30 cellular contexts compared by ENCODE assay signal in the genomic region with DNA sequence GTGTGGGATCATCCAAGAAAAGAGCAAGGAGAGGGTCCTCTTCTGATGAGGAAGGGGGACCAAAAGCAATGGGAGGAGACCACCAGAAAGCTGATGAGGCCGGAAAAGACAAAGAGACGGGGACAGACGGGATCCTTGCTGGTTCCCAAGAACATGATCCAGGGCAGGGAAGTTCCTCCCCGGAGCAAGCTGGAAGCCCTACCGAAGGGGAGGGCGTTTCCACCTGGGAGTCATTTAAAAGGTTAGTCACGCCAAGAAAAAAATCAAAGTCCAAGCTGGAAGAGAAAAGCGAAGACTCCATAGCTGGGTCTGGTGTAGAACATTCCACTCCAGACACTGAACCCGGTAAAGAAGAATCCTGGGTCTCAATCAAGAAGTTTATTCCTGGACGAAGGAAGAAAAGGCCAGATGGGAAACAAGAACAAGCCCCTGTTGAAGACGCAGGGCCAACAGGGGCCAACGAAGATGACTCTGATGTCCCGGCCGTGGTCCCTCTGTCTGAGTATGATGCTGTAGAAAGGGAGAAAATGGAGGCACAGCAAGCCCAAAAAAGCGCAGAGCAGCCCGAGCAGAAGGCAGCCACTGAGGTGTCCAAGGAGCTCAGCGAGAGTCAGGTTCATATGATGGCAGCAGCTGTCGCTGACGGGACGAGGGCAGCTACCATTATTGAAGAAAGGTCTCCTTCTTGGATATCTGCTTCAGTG.
"Had no signal": no experiment of that assay in that cellular context is flagged by ENCODE, and none has a peak within 500 bp of the region (broad histone marks: within the 10 kb centered on the region; RNA-seq: fewer than 3 reads in every experiment).

No MANE protein-coding gene starts in this region.

- H3K9me3 ChIP-seq: neutrophil, pancreas, right atrium auricular region, testis, tibial artery, upper lobe of left lung had no signal

- H3K9me3 Mint-ChIP-seq: immature natural killer cell; memory B cell; naive thymus-derived CD8-positive, alpha-beta T cell; stimulated activated memory B cell treated with anti-CD40 and anti-IgM and Interleukin-4, amounts not matched to agents 10 μg/mL and 1 μg/mL and 100 μg/mL, for 72 hours had no signal

- H3K4me3 Mint-ChIP-seq: immature natural killer cell; memory B cell; naive thymus-derived CD8-positive, alpha-beta T cell; nephron progenitor cell; stimulated activated memory B cell treated with anti-CD40 and anti-IgM and Interleukin-4, amounts not matched to agents 10 μg/mL and 1 μg/mL and 100 μg/mL, for 72 hours had no signal

- H3K4me1 ChIP-seq: pancreas, right atrium auricular region, testis, tibial artery had no signal

- FAIRE-seq: colon, keratinocyte, pancreas, urothelium cell line had no signal

- H3K4me3 ChIP-seq: dorsolateral prefrontal cortex, lung, pancreas, right atrium auricular region, testis, tibial artery, upper lobe of left lung had no signal

- H3K4me1 Mint-ChIP-seq: immature natural killer cell; memory B cell; naive thymus-derived CD8-positive, alpha-beta T cell; stimulated activated memory B cell treated with anti-CD40 and anti-IgM and Interleukin-4, amounts not matched to agents 10 μg/mL and 1 μg/mL and 100 μg/mL, for 72 hours had no signal

- ATAC-seq: esophagus mucosa; left lobe of liver; naive thymus-derived CD8-positive, alpha-beta T cell; pancreas; sciatic nerve; stimulated activated memory B cell treated with anti-CD40 and anti-IgM and Interleukin-4, amounts not matched to agents 10 μg/mL and 1 μg/mL and 100 μg/mL, for 72 hours; stimulated activated naive CD8-positive, alpha-beta T cell treated with anti-CD3 and anti-CD28 coated beads, Interleukin-15, Interleukin-2, amounts not matched to agents 100 U/mL and 50 U/mL, for 24 hours had no signal

- H3K27me3 Mint-ChIP-seq: naive thymus-derived CD8-positive, alpha-beta T cell had no signal

- DNase-seq: caudate nucleus; cerebellar nuclear complex; dorsolateral prefrontal cortex; effector CD4-positive, alpha-beta T cell; foreskin fibroblast; hypothalamus; immature natural killer cell; midbrain; naive thymus-derived CD8-positive, alpha-beta T cell; nephron progenitor cell; pancreas; stimulated activated CD4-positive, alpha-beta T cell treated with anti-CD3 and anti-CD28 coated beads, Interleukin-2, amount 100 ng/mL, for 24 hours; stimulated activated CD4-positive, alpha-beta T cell treated with anti-CD3 and anti-CD28 coated beads, Interleukin-4, amount 100 ng/mL, for 24 hours; stimulated activated naive CD8-positive, alpha-beta T cell treated with anti-CD3 and anti-CD28 coated beads, Interleukin-15, Interleukin-2, amounts not matched to agents 100 U/mL and 50 U/mL, for 24 hours; testis; tibial artery had no signal

- H3K27ac Mint-ChIP-seq: memory B cell; progenitor cell of endocrine pancreas; stimulated activated memory B cell treated with anti-CD40 and anti-IgM and Interleukin-4, amounts not matched to agents 10 μg/mL and 1 μg/mL and 100 μg/mL, for 72 hours had no signal

- H3K36me3 ChIP-seq: neutrophil, pancreas had no signal

- H3K27me3 ChIP-seq: dorsolateral prefrontal cortex, neutrophil, pancreas, right atrium auricular region, testis, tibial artery, upper lobe of left lung had no signal

- H3K27ac ChIP-seq: epithelial cell of prostate, neutrophil, pancreas, right atrium auricular region, testis, tibial artery, upper lobe of left lung had no signal
